ENCODE assay signal across 8 cellular contexts in genomic region chr10:69124558-69125121, GRCh38. TPM values are rescaled to one million over a fixed set of nuclear protein-coding genes. Genes with fewer than 3 reads are reported as not detected.
A peak's percentile ranks its signal among the peaks of the same experiment; 100 is the strongest.
DNase-seq lines count a peak whose midpoint lies in the region; ATAC-seq and TF ChIP-seq lines count a peak whose summit lies in the region.

No MANE protein-coding gene starts in this region.

- H3K36me3 ChIP-seq in BJ (ENCODE audit: control insufficient read depth, insufficient read depth, low read length), result no peaks in the 10 kb centered on the region
- no peaks in the 10 kb centered on the region for H3K36me3 ChIP-seq in PC-3 (ENCODE audit: low read depth, low read length)
- peaks cover 0 to 5% of the 10 kb centered on the region in 2 donors for H3K36me3 ChIP-seq in neuronal stem cell (replicated peaks in 1 of 2; ENCODE audit: control insufficient read depth in 2 of 2, insufficient read depth in 2 of 2, low read length in 2 of 2)
- H3K36me3 ChIP-seq in tibial nerve, result no peaks in the 10 kb centered on the region

- no TSS peak for BruUV-seq in PC-3 (replicated peaks; lab: Mats Ljungman, UMichigan)

- no peaks in the 10 kb centered on the region for H3K9me2 ChIP-seq in PC-3 (replicated peaks; ENCODE audit: low read length)

- H2BK120ac ChIP-seq in neuronal stem cell (ENCODE audit: low read depth, low read length), result no peak overlapping the region

- no peak overlapping the region for H3K4ac ChIP-seq in neuronal stem cell (ENCODE audit: low read length)

- H4K91ac ChIP-seq in neuronal stem cell (ENCODE audit: low read depth, low read length, poor library complexity), result no peak overlapping the region

- H3K27ac ChIP-seq in PC-3 (ENCODE audit: low read length), result peak overlapping the region; percentile 51
- peak overlapping the region; percentile 73 for H3K27ac ChIP-seq in neuronal stem cell (replicated peaks; ENCODE audit: low read length)
- peak overlapping the region; percentile 96 to 100 (median 97) for H3K27ac ChIP-seq in tibial nerve

- peak overlapping the region; percentile 91 for H3K18ac ChIP-seq in neuronal stem cell (ENCODE audit: low read length)

- H2BK5ac ChIP-seq in neuronal stem cell (ENCODE audit: low read length), result peak overlapping the region; percentile 77

- no peak overlapping the region for H4K8ac ChIP-seq in neuronal stem cell (ENCODE audit: low read depth, low read length)

- H3K4me1 ChIP-seq in PC-3 (ENCODE audit: insufficient read depth, low read length) (peaks cover 21% of the 10 kb centered on the region), neuronal stem cell (ENCODE audit: control insufficient read depth in 2 of 2, insufficient read depth in 1 of 2, low read depth in 1 of 2, low read length in 2 of 2) (peaks cover 0 to 2% of the 10 kb centered on the region in 2 donors), tibial nerve (peaks cover 0 to 40% (median 16%) of the 10 kb centered on the region in 4 donors)

- H3K27me3 ChIP-seq in BJ (ENCODE audit: control insufficient read depth, insufficient read depth, low read length), result no peaks in the 10 kb centered on the region
- H3K27me3 ChIP-seq in PC-3 (ENCODE audit: low read length), result no peaks in the 10 kb centered on the region
- no peaks in the 10 kb centered on the region for H3K27me3 ChIP-seq in neuronal stem cell (ENCODE audit: control insufficient read depth in 3 of 3, insufficient read depth in 3 of 3, low read depth in 1 of 3, low read length in 3 of 3)
- H3K27me3 ChIP-seq in tibial nerve, result no peaks in the 10 kb centered on the region

- peak overlapping the region; percentile 1 for H3K23ac ChIP-seq in neuronal stem cell (ENCODE audit: low read depth, low read length, poor library complexity)

- TF ChIP-seq CTCF in BJ (IDR thresholded peaks at IDR 0.05; ENCODE audit: insufficient read depth, low read depth, low read length), result no peak
- no peak for TF ChIP-seq CTCF in PC-3 (conservative IDR thresholded peaks at IDR 0.05; ENCODE audit: low read depth, low read length)
- no peak for TF ChIP-seq CTCF in foreskin fibroblast (IDR thresholded peaks at IDR 0.05; ENCODE audit: low read depth, low read length)
- TF ChIP-seq CTCF in tibial nerve (IDR thresholded peaks at IDR 0.05), result no peak

- H3K4me3 ChIP-seq in BJ (ENCODE audit: low read depth, low read length) (peak overlapping the region; percentile 90), PC-3 (ENCODE audit: low read length) (peak overlapping the region; percentile 93), foreskin fibroblast (ENCODE audit: low read depth in 1 of 2, low read length in 2 of 2) (peak overlapping the region; percentile 75 to 80), neuronal stem cell (ENCODE audit: low read length in 2 of 2) (peak overlapping the region; percentile 54 to 97), tibial nerve (peak overlapping the region; percentile 90 to 100 (median 96))

- ATAC-seq in GM19043 (IDR thresholded peaks at IDR 0.05; ENCODE audit: low read depth, unreplicated experiment) (peak; percentile 17), HG03354 (IDR thresholded peaks at IDR 0.05; ENCODE audit: poor library complexity, severe bottlenecking, unreplicated experiment) (peak; percentile 30), PC-3 (peak; percentile 16)

- CTCF ChIA-PET in BJ (lab: Yijun Ruan, JAX), result interaction anchor here (0.9 to 2.7 kb wide), 3 partner anchors 11 to 119 kb away, joined by 3 to 9 read pairs (median 4); no protein-coding TSS in a partner anchor
- CTCF ChIA-PET in PC-3 (lab: Charles Lee), result interaction anchor here (0.7 kb wide), 2 partner anchors 31 to 139 kb away, joined by 3 to 4 read pairs; no protein-coding TSS in a partner anchor

- WGBS in neuronal stem cell (ENCODE audit: extremely low coverage in 2 of 2, insufficient read length in 2 of 2, insufficient replicate concordance in 1 of 2), 2 donors, result no CpG with 5 or more reads among the region's 25 CpGs
- 0 to 1% methylated on average over 20 of the region's 25 CpGs for WGBS in tibial nerve, 2 donors

- peak in 1 of 2 donors; percentile 26 for TF ChIP-seq EP300 in tibial nerve (IDR thresholded peaks at IDR 0.05)

- H3K9ac ChIP-seq in PC-3 (ENCODE audit: low read length) (peak overlapping the region; percentile 81), neuronal stem cell (ENCODE audit: low read depth, low read length, poor library complexity) (peak overlapping the region; percentile 85)

- no peak overlapping the region for H2BK15ac ChIP-seq in neuronal stem cell (ENCODE audit: low read length)

- H3K79me1 ChIP-seq in neuronal stem cell (ENCODE audit: low read depth, low read length), result peaks cover 2% of the 10 kb centered on the region

- POLR2A ChIA-PET in BJ (lab: Charles Lee) (no interaction called here), PC-3 (lab: Charles Lee; ENCODE audit: unreplicated experiment) (interaction anchor here (0.6 kb wide), 1 partner anchor 91 kb away, joined by 4 read pairs; no protein-coding TSS in a partner anchor)

- peaks cover 12% of the 10 kb centered on the region; the same call in 1 of the 2 replicates for H4K20me1 ChIP-seq in PC-3 (ENCODE audit: low read length)

- peak overlapping the region; percentile 66 for H3K14ac ChIP-seq in neuronal stem cell (ENCODE audit: low read length)

- H3K79me2 ChIP-seq in PC-3 (ENCODE audit: low read length), result peaks cover 55% of the 10 kb centered on the region

- no peak overlapping the region for H2AK5ac ChIP-seq in neuronal stem cell (ENCODE audit: low read depth, low read length)

- no peaks in the 10 kb centered on the region for H3F3A ChIP-seq in PC-3 (ENCODE audit: low read length, unreplicated experiment)

- intact Hi-C loops in PC-3 (cut with micrococcal nuclease), result loop anchor here (1.0 to 5.0 kb wide), 3 partner anchors 56 to 193 kb away; partner anchors contain the start of genes KIFBP and SUPV3L1

- no peak for TF ChIP-seq POLR2A in tibial nerve (IDR thresholded peaks at IDR 0.05)

- H2BK12ac ChIP-seq in neuronal stem cell (ENCODE audit: low read length), result no peak overlapping the region

- DNase-seq in BJ (ENCODE audit: low read depth), result no peak
- peak; percentile 73 for DNase-seq in PC-3
- peak; percentile 19 for DNase-seq in activated T-helper 9 cell treated with anti-CD3 and anti-CD28 coated beads, Interleukin-2, amount 50 U/mL, for 16 hours (ENCODE audit: low read depth)
- peak; percentile 50 to 74 for DNase-seq in foreskin fibroblast
- DNase-seq in neuronal stem cell (ENCODE audit: low spot score), result no peak
- DNase-seq in tibial nerve (ENCODE audit: low spot score in 2 of 2), result no peak

- peak overlapping the region; percentile 89 for H3K4me2 ChIP-seq in PC-3 (ENCODE audit: low read length)
- H3K4me2 ChIP-seq in neuronal stem cell (ENCODE audit: insufficient read depth, low read length, poor library complexity, severe bottlenecking), result peak overlapping the region; percentile 71

- no peaks in the 10 kb centered on the region for H3K9me3 ChIP-seq in PC-3 (ENCODE audit: low read length)
- no peaks in the 10 kb centered on the region for H3K9me3 ChIP-seq in neuronal stem cell (replicated peaks in 1 of 2; ENCODE audit: control insufficient read depth in 2 of 2, insufficient read depth in 1 of 2, low read depth in 1 of 2, low read length in 2 of 2)
- no peaks in the 10 kb centered on the region for H3K9me3 ChIP-seq in tibial nerve

- H2AFZ ChIP-seq in PC-3 (ENCODE audit: low read length) (peak overlapping the region; percentile 80), neuronal stem cell (ENCODE audit: low read length) (peak overlapping the region; percentile 84)

RNA-seq across cellular contexts. Expression of gene VPS26A, which starts 0.7 kb away (rescaled TPM):
- 7.5 and 18.7 TPM in 2 replicates for polyA plus RNA-seq in BJ (2011; rRNA removed)
- 2.1 and 4.9 TPM in 2 replicates for polyA minus RNA-seq in BJ (2011; rRNA and poly(A)+ RNA removed)
- total RNA-seq in PC-3 (2014; rRNA removed) (44.7 and 60.0 TPM in 2 replicates), tibial nerve (10 to 100 TPM; 36.8 to 51.1 (median 39.0) TPM)
- 44.4 TPM for polyA plus RNA-seq in neuronal stem cell (2013, experiment 1 of 2)
- 45.6 TPM for polyA plus RNA-seq in neuronal stem cell (2013, experiment 2 of 2)

RNA-seq across cellular contexts. Expression of gene SRGN, which starts 36.7 kb away (rescaled TPM):
- 83.5 and 127 TPM in 2 replicates for polyA plus RNA-seq in BJ (2011; rRNA removed)
- 32.8 and 48.5 TPM in 2 replicates for polyA minus RNA-seq in BJ (2011; rRNA and poly(A)+ RNA removed)
- total RNA-seq in PC-3 (2014; rRNA removed) (346 and 422 TPM in 2 replicates), tibial nerve (100 to 1,000 TPM in 3 of 4 donors, 10 to 100 TPM in 1; 90.0 to 313 (median 105) TPM)
- not detected for polyA plus RNA-seq in neuronal stem cell (2013, experiment 1 of 2)
- not detected for polyA plus RNA-seq in neuronal stem cell (2013, experiment 2 of 2)

RNA-seq across cellular contexts. Expression of gene SUPV3L1, which starts 55.4 kb away (rescaled TPM):
- 17.1 and 26.0 TPM in 2 replicates for polyA plus RNA-seq in BJ (2011; rRNA removed)
- 18.1 and 20.3 TPM in 2 replicates for polyA minus RNA-seq in BJ (2011; rRNA and poly(A)+ RNA removed)
- total RNA-seq in PC-3 (2014; rRNA removed) (86.2 and 117 TPM in 2 replicates), tibial nerve (10 to 100 TPM; 23.4 to 53.7 (median 34.9) TPM)
- polyA plus RNA-seq in neuronal stem cell (2013, experiment 1 of 2), result 24.6 TPM
- 23.6 TPM for polyA plus RNA-seq in neuronal stem cell (2013, experiment 2 of 2)

Comparison
In these comparisons a context has a peak if more than half of its experiments do, and no peak if none do; other contexts are left out.
1. DNase-seq: peak in PC-3 (single experiment), activated T-helper 9 cell treated with anti-CD3 and anti-CD28 coated beads, Interleukin-2, amount 50 U/mL, for 16 hours (single experiment) and foreskin fibroblast (2 of 2); none in BJ (single experiment), neuronal stem cell (single experiment) and tibial nerve (0 of 2).
2. Peak in every context shown above with its lines, with median percentiles within 50 percentile points of each other: H3K4me3 ChIP-seq, ATAC-seq and H3K27ac ChIP-seq.